Comparison of ENCODE assay signal across 24 cellular contexts in the genomic region with DNA sequence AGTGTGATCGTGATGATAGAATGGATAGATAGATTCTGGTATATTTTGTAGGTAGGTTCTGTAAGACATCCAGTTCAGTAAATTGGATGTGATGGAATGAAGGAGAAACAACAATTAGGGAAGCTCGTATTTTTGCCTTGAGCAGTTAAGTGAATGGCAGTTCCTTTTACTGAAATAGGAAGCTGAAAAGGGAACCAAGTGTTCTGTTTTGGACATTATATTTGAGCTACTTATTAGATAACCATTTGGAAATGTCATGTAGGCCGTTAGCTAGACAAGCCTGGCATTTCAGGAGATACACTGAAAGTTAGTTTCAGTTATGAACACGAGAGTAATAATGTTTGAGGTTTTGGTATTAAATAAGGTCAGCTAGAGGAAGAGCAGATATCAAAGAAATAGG. TPM values are rescaled to one million over a fixed set of nuclear protein-coding genes. Genes with fewer than 3 reads are reported as not detected.
A peak's percentile ranks its signal among the peaks of the same experiment; 100 is the strongest.
DNase-seq lines count a peak whose midpoint lies in the region.
"Had no signal": no experiment of that assay in that cellular context is flagged by ENCODE, and none has a peak within 500 bp of the region (broad histone marks: within the 10 kb centered on the region; RNA-seq: fewer than 3 reads in every experiment).

No MANE protein-coding gene starts in this region.

- DNase-seq in CD1c-positive myeloid dendritic cell (ENCODE audit: extremely low spot score) (peak; percentile 78), Kasumi-1 (lab: John Stamatoyannopoulos, UW) (peak; percentile 83 to 91), SKM-1 treated with dmso at 0.1 percent for 144 hours (lab: John Stamatoyannopoulos, UW; ENCODE audit: unreplicated experiment) (peak; percentile 83), medulla oblongata (ENCODE audit: extremely low spot score) (peak; percentile 42), GM19238 (ENCODE audit: insufficient read length, low spot score) (no peak), NCI-H146 treated with DMSO at 0.1 percent for 48 hours (lab: John Stamatoyannopoulos, UW; ENCODE audit: unreplicated experiment) (no peak), SK-N-DZ (ENCODE audit: low spot score) (no peak)
- DNase-seq in activated effector memory CD4-positive, alpha-beta T cell treated with anti-CD3 and anti-CD28 coated beads, Interleukin-2, amount 50 U/mL, for 16 hours, result no peak
- DNase-seq: activated CD8-positive, alpha-beta T cell treated with anti-CD3 and anti-CD28 coated beads for 36 hours; activated naive CD4-positive, alpha-beta T cell treated with Interleukin-2 at 50 U/mL for 16 hours; activated T-cell treated with anti-CD3 and anti-CD28 coated beads, Interleukin-2, amount 50 U/mL, for 1 hour; amygdala; caudate nucleus; CD4-positive, alpha-beta memory T cell; dermis blood vessel endothelial cell; DMS153; H9; NCI-H1417; NCI-H526; retina; SHP77; stimulated activated CD4-positive, alpha-beta T cell treated with anti-CD3 and anti-CD28 coated beads, Interleukin-15, amount 100 ng/mL, for 24 hours; T-helper 17 cell; testis had no signal

RNA-seq across cellular contexts. Expression of a gene that starts 41.5 kb away (rescaled TPM):
- 76.4 and 95.2 TPM in 2 replicates for polyA plus RNA-seq in SK-N-DZ (2014; cell fraction: cytosol; rRNA removed)
- polyA plus RNA-seq in SK-N-DZ (2014; cell fraction: nucleus; rRNA removed), result 92.9 and 93.0 TPM in 2 replicates

RNA-seq across cellular contexts. Expression of a gene that starts 44.2 kb away (rescaled TPM):
- 0.94 and 0.96 TPM in 2 replicates for polyA plus RNA-seq in SK-N-DZ (2014; cell fraction: cytosol; rRNA removed)
- 0.20 and 0.89 TPM in 2 replicates for polyA plus RNA-seq in SK-N-DZ (2014; cell fraction: nucleus; rRNA removed)

Comparison
In these comparisons a context has a peak if more than half of its experiments do, and no peak if none do; other contexts are left out.
1. DNase-seq: peak in CD1c-positive myeloid dendritic cell (single experiment), Kasumi-1 (2 of 2), SKM-1 treated with dmso at 0.1 percent for 144 hours (single experiment) and medulla oblongata (single experiment); none in GM19238 (single experiment), activated effector memory CD4-positive, alpha-beta T cell treated with anti-CD3 and anti-CD28 coated beads, Interleukin-2, amount 50 U/mL, for 16 hours (single experiment), NCI-H146 treated with DMSO at 0.1 percent for 48 hours (single experiment) and SK-N-DZ (single experiment).